In the genomic region with DNA sequence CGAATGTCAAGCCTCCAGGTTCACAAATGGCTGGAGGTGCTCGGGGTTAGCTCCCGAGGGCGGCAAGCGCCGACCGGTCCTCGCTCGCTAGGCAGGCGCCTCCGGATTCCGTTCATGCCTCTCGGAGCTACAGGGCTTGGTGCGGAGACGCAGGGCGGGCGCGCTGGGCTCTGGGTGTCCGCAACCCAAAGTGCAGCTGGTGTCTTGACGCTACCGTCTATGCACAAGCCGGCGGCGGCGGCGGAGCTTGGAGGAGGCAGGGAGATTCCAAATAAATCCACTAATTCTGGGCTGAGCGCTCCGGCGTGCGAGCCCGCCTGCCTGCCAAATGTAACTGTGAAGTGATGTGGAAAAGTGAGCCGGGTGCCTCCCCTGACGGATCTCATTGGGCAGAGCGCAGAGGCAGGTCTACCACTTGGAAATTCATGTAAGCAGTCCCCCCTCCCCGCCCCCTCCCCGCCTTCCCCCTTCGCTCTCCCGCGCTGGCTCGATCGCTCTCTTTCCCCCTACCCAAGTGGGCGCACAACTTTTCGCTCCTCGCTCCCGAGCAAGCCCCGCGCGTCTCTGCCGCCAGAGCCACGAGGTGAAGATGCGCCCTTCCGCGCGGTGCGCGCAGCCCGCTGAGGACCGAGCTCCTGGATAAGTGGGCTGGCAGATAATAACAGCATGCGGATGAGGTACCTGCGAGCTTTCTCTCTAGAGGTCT, we compare ENCODE assay signal across 2 cellular contexts.
TF ChIP-seq lines count a peak whose summit lies in the region.

A gene with protein sequence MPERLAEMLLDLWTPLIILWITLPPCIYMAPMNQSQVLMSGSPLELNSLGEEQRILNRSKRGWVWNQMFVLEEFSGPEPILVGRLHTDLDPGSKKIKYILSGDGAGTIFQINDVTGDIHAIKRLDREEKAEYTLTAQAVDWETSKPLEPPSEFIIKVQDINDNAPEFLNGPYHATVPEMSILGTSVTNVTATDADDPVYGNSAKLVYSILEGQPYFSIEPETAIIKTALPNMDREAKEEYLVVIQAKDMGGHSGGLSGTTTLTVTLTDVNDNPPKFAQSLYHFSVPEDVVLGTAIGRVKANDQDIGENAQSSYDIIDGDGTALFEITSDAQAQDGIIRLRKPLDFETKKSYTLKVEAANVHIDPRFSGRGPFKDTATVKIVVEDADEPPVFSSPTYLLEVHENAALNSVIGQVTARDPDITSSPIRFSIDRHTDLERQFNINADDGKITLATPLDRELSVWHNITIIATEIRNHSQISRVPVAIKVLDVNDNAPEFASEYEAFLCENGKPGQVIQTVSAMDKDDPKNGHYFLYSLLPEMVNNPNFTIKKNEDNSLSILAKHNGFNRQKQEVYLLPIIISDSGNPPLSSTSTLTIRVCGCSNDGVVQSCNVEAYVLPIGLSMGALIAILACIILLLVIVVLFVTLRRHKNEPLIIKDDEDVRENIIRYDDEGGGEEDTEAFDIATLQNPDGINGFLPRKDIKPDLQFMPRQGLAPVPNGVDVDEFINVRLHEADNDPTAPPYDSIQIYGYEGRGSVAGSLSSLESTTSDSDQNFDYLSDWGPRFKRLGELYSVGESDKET (minus strand): TSS at position 338 of the 706 bp plus-strand sequence. CDS start 15,035 bp downstream, outside the sequence.

TF ChIP-seq in SK-N-SH, 30 proteins besides CTCF, POLR2A, EP300 and RAD21 (continued from another document):
- TF ChIP-seq, protein P1, sequence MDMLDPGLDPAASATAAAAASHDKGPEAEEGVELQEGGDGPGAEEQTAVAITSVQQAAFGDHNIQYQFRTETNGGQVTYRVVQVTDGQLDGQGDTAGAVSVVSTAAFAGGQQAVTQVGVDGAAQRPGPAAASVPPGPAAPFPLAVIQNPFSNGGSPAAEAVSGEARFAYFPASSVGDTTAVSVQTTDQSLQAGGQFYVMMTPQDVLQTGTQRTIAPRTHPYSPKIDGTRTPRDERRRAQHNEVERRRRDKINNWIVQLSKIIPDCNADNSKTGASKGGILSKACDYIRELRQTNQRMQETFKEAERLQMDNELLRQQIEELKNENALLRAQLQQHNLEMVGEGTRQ (IDR thresholded peaks at IDR 0.05; ENCODE audit: borderline replicate concordance, low read depth, low read length) = no peak
- no peak for TF ChIP-seq RXRA (IDR thresholded peaks at IDR 0.05; ENCODE audit: borderline replicate concordance, low read depth)
- TF ChIP-seq SIN3A (IDR thresholded peaks at IDR 0.05; ENCODE audit: borderline replicate concordance, low read depth, low read length) = no peak
- TF ChIP-seq MXI1 (IDR thresholded peaks at IDR 0.05; ENCODE audit: low read depth, low read length) = no peak
- TF ChIP-seq, protein P2, sequence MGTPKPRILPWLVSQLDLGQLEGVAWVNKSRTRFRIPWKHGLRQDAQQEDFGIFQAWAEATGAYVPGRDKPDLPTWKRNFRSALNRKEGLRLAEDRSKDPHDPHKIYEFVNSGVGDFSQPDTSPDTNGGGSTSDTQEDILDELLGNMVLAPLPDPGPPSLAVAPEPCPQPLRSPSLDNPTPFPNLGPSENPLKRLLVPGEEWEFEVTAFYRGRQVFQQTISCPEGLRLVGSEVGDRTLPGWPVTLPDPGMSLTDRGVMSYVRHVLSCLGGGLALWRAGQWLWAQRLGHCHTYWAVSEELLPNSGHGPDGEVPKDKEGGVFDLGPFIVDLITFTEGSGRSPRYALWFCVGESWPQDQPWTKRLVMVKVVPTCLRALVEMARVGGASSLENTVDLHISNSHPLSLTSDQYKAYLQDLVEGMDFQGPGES (IDR thresholded peaks at IDR 0.05; ENCODE audit: low read depth, low read length) = no peak
- TF ChIP-seq, protein P3, sequence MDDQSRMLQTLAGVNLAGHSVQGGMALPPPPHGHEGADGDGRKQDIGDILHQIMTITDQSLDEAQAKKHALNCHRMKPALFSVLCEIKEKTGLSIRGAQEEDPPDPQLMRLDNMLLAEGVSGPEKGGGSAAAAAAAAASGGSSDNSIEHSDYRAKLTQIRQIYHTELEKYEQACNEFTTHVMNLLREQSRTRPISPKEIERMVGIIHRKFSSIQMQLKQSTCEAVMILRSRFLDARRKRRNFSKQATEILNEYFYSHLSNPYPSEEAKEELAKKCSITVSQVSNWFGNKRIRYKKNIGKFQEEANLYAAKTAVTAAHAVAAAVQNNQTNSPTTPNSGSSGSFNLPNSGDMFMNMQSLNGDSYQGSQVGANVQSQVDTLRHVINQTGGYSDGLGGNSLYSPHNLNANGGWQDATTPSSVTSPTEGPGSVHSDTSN (IDR thresholded peaks at IDR 0.05) = no peak
- TF ChIP-seq SMC3 (IDR thresholded peaks at IDR 0.05; ENCODE audit: low read depth, low read length) = no peak
- TF ChIP-seq, protein P4, sequence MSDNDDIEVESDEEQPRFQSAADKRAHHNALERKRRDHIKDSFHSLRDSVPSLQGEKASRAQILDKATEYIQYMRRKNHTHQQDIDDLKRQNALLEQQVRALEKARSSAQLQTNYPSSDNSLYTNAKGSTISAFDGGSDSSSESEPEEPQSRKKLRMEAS (IDR thresholded peaks at IDR 0.05; ENCODE audit: low read depth) = no peak
- TF ChIP-seq, protein P5, sequence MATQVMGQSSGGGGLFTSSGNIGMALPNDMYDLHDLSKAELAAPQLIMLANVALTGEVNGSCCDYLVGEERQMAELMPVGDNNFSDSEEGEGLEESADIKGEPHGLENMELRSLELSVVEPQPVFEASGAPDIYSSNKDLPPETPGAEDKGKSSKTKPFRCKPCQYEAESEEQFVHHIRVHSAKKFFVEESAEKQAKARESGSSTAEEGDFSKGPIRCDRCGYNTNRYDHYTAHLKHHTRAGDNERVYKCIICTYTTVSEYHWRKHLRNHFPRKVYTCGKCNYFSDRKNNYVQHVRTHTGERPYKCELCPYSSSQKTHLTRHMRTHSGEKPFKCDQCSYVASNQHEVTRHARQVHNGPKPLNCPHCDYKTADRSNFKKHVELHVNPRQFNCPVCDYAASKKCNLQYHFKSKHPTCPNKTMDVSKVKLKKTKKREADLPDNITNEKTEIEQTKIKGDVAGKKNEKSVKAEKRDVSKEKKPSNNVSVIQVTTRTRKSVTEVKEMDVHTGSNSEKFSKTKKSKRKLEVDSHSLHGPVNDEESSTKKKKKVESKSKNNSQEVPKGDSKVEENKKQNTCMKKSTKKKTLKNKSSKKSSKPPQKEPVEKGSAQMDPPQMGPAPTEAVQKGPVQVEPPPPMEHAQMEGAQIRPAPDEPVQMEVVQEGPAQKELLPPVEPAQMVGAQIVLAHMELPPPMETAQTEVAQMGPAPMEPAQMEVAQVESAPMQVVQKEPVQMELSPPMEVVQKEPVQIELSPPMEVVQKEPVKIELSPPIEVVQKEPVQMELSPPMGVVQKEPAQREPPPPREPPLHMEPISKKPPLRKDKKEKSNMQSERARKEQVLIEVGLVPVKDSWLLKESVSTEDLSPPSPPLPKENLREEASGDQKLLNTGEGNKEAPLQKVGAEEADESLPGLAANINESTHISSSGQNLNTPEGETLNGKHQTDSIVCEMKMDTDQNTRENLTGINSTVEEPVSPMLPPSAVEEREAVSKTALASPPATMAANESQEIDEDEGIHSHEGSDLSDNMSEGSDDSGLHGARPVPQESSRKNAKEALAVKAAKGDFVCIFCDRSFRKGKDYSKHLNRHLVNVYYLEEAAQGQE (IDR thresholded peaks at IDR 0.05; ENCODE audit: low read depth, low read length) = no peak
- TF ChIP-seq NFIC (IDR thresholded peaks at IDR 0.05; ENCODE audit: borderline replicate concordance) = no peak
- no peak for TF ChIP-seq POLR2AphosphoS5 (IDR thresholded peaks at IDR 0.05; ENCODE audit: low read depth, low read length)
- no peak for TF ChIP-seq TEAD4 (IDR thresholded peaks at IDR 0.05; ENCODE audit: borderline replicate concordance, insufficient read depth)
- TF ChIP-seq ELF1 (IDR thresholded peaks at IDR 0.05) = no peak
- TF ChIP-seq, protein P6, sequence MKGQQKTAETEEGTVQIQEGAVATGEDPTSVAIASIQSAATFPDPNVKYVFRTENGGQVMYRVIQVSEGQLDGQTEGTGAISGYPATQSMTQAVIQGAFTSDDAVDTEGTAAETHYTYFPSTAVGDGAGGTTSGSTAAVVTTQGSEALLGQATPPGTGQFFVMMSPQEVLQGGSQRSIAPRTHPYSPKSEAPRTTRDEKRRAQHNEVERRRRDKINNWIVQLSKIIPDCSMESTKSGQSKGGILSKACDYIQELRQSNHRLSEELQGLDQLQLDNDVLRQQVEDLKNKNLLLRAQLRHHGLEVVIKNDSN (IDR thresholded peaks at IDR 0.05; ENCODE audit: borderline replicate concordance, low read depth) = no peak

TF ChIP-seq in SK-N-SH treated with all-trans-retinoic acid at 6 μM for 48 hours, 23 proteins besides CTCF, POLR2A, EP300 and RAD21 (continued from another document):
- no peak for TF ChIP-seq PPARA (CRISPR knock-in tag; IDR thresholded peaks at IDR 0.05; ENCODE audit: borderline replicate concordance)
- no peak for TF ChIP-seq ZNF565 (CRISPR knock-in tag; conservative IDR thresholded peaks at IDR 0.05; ENCODE audit: low read depth)
- TF ChIP-seq OSR1 (CRISPR knock-in tag; IDR thresholded peaks at IDR 0.05) = no peak
- TF ChIP-seq ZFP3 (CRISPR knock-in tag; IDR thresholded peaks at IDR 0.05) = no peak
TF ChIP-seq in SK-N-SH treated with all-trans-retinoic acid at 6 μM for 48 hours: peak in this region for 0.
